Comparison of ENCODE assay signal across 2 cellular contexts in genomic region chr10:22443200-22443881, GRCh38.
A peak's percentile ranks its signal among the peaks of the same experiment; 100 is the strongest.
TF ChIP-seq lines count a peak whose summit lies in the region.

No MANE protein-coding gene starts in this region.

TF ChIP-seq in A549, 52 proteins besides CTCF, POLR2A, EP300 and RAD21 (continued from another document):
- no peak for TF ChIP-seq ZNF302 (CRISPR knock-in tag; IDR thresholded peaks at IDR 0.05)
- TF ChIP-seq, protein P1, sequence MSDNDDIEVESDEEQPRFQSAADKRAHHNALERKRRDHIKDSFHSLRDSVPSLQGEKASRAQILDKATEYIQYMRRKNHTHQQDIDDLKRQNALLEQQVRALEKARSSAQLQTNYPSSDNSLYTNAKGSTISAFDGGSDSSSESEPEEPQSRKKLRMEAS (IDR thresholded peaks at IDR 0.05), result no peak
- TF ChIP-seq BHLHE40 (IDR thresholded peaks at IDR 0.05; ENCODE audit: low read depth, low read length), result no peak
- no peak for TF ChIP-seq HOXA7 (CRISPR knock-in tag; IDR thresholded peaks at IDR 0.05)
- TF ChIP-seq ZFP36 (IDR thresholded peaks at IDR 0.05; ENCODE audit: borderline replicate concordance, partially characterized antibody), result no peak

TF ChIP-seq in HepG2, 621 proteins besides CTCF, POLR2A, EP300 and RAD21 (continued from another document):
- TF ChIP-seq NCOR1 (IDR thresholded peaks at IDR 0.05; ENCODE audit: borderline replicate concordance, low read length) (peak; percentile 46; the same call in 1 of the 2 replicates), GFI1 (CRISPR knock-in tag; IDR thresholded peaks at IDR 0.05; ENCODE audit: borderline replicate concordance) (no peak), ZNF256 (CRISPR knock-in tag; conservative IDR thresholded peaks at IDR 0.05) (no peak)
TF ChIP-seq in HepG2: peak in this region for 6.
